1 cellular context compared by ENCODE assay signal in the genomic region with DNA sequence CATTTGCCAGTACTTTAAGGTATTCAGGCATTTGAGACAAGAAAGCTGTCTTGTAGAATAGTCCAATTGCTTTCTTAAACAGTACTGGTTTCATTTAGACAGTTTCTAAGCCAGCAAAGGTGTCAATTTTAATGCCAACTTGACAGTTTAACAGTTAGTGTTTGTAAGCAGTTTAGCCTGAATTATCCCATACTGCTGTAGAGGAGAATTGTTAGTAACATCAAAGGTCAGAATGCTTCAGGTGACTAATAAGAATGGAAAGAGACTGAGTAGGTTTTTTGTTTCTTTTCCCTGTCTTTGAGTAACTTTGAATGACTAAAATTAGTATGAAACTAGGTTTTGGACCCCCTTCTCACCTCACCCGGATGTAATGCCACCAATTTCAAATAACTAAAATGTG.
TF ChIP-seq lines count a peak whose summit lies in the region.

No MANE protein-coding gene starts in this region.

TF ChIP-seq in HepG2, 621 proteins besides CTCF, POLR2A, EP300 and RAD21 (continued from another document):
- TF ChIP-seq, protein P1, sequence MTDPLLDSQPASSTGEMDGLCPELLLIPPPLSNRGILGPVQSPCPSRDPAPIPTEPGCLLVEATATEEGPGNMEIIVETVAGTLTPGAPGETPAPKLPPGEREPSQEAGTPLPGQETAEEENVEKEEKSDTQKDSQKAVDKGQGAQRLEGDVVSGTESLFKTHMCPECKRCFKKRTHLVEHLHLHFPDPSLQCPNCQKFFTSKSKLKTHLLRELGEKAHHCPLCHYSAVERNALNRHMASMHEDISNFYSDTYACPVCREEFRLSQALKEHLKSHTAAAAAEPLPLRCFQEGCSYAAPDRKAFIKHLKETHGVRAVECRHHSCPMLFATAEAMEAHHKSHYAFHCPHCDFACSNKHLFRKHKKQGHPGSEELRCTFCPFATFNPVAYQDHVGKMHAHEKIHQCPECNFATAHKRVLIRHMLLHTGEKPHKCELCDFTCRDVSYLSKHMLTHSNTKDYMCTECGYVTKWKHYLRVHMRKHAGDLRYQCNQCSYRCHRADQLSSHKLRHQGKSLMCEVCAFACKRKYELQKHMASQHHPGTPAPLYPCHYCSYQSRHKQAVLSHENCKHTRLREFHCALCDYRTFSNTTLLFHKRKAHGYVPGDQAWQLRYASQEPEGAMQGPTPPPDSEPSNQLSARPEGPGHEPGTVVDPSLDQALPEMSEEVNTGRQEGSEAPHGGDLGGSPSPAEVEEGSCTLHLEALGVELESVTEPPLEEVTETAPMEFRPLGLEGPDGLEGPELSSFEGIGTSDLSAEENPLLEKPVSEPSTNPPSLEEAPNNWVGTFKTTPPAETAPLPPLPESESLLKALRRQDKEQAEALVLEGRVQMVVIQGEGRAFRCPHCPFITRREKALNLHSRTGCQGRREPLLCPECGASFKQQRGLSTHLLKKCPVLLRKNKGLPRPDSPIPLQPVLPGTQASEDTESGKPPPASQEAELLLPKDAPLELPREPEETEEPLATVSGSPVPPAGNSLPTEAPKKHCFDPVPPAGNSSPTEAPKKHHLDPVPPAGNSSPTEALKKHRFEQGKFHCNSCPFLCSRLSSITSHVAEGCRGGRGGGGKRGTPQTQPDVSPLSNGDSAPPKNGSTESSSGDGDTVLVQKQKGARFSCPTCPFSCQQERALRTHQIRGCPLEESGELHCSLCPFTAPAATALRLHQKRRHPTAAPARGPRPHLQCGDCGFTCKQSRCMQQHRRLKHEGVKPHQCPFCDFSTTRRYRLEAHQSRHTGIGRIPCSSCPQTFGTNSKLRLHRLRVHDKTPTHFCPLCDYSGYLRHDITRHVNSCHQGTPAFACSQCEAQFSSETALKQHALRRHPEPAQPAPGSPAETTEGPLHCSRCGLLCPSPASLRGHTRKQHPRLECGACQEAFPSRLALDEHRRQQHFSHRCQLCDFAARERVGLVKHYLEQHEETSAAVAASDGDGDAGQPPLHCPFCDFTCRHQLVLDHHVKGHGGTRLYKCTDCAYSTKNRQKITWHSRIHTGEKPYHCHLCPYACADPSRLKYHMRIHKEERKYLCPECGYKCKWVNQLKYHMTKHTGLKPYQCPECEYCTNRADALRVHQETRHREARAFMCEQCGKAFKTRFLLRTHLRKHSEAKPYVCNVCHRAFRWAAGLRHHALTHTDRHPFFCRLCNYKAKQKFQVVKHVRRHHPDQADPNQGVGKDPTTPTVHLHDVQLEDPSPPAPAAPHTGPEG (CRISPR knock-in tag; IDR thresholded peaks at IDR 0.05), result no peak
- TF ChIP-seq CEBPG (CRISPR knock-in tag; IDR thresholded peaks at IDR 0.05) (no peak), MAFK (conservative IDR thresholded peaks at IDR 0.05 in 1 of 2, IDR thresholded peaks at IDR 0.05 in 1 of 2; ENCODE audit: low read length in 2 of 2) (peak; percentile 57 to 77), ZNF10 (CRISPR knock-in tag; IDR thresholded peaks at IDR 0.05; ENCODE audit: borderline replicate concordance, low read depth) (no peak)
